In the genomic region with DNA sequence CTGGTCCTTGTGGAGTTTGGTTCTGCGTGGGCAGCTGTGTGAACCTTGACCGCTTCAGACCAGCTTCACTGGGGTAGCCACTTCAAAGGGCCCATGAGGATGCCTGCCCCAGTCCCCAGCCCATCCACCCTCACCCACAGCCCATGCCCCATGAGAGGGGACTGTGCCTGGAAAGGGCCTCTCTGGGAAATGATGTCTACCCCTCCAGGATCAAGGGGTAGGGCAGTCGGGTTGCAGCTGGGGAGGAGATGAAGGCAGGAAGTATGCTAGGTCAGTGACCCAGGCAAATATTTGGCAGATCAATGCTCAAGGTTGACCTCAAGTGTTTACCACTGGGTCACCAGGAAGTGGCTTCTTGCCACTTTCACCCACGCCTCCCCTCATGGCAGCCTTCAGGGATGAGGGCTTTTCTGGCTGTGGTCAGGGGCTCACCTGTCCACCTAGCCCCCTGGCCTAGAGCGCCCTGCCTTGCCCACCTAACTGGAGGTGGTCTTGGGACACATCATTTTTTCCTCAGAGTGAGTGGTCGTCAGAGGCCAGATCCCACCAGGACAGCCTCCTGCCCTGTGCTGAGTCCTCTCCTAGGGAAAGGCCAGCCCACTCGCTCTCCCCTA, we compare ENCODE assay signal across 10 cellular contexts.
DNase-seq lines count a peak whose midpoint lies in the region; ATAC-seq and TF ChIP-seq lines count a peak whose summit lies in the region.
"Had no signal": no experiment of that assay in that cellular context is flagged by ENCODE, and none has a peak within 500 bp of the region (broad histone marks: within the 10 kb centered on the region; RNA-seq: fewer than 3 reads in every experiment).

No MANE protein-coding gene starts in this region.

- no peaks in the 10 kb centered on the region for H3K27me3 ChIP-seq in left lung
- H3K27me3 ChIP-seq: gastroesophageal sphincter had no signal

- H3K9me3 ChIP-seq in left lung = no peaks in the 10 kb centered on the region
- H3K9me3 ChIP-seq: gastroesophageal sphincter had no signal

- ATAC-seq in GM19438 (IDR thresholded peaks at IDR 0.05; ENCODE audit: low read depth, unreplicated experiment) = peak; percentile 44
- peak; percentile 40 for ATAC-seq in HG03432 (IDR thresholded peaks at IDR 0.05; ENCODE audit: unreplicated experiment)
- peak; percentile 21 for ATAC-seq in left lung
- ATAC-seq: gastroesophageal sphincter had no signal

- TF ChIP-seq CTCF in GM10266 (IDR thresholded peaks at IDR 0.05; ENCODE audit: control insufficient read depth, insufficient read depth, low read depth, missing control alignments) (no peak), left lung (IDR thresholded peaks at IDR 0.05) (no peak)

- intact Hi-C loops in left lung (cut with DNase I) = no loop called here

- H3K4me3 ChIP-seq in left lung = no peak overlapping the region
- H3K4me3 ChIP-seq: gastroesophageal sphincter had no signal

- no peak overlapping the region for H3K27ac ChIP-seq in left lung
- H3K27ac ChIP-seq: gastroesophageal sphincter had no signal

- peak; percentile 36 for DNase-seq in GM10266 (ENCODE audit: extremely low spot score)
- no peak for DNase-seq in left lung
- no peak for DNase-seq in DMS114 treated with DMSO at 0.1 percent for 48 hours (lab: John Stamatoyannopoulos, UW; ENCODE audit: unreplicated experiment)
- no peak for DNase-seq in stimulated activated CD4-positive, alpha-beta T cell treated with anti-CD3 and anti-CD28 coated beads, Interleukin-4, amount 100 ng/mL, for 24 hours
- no peak for DNase-seq in SIG-M5 (lab: John Stamatoyannopoulos, UW)
- DNase-seq in effector CD4-positive, alpha-beta T cell = no peak
- DNase-seq: GOT3 had no signal

- H3K4me1 ChIP-seq in left lung = peaks cover 6 to 13% of the 10 kb centered on the region in 2 donors

- H3K36me3 ChIP-seq in left lung = no peaks in the 10 kb centered on the region
- H3K36me3 ChIP-seq: gastroesophageal sphincter had no signal
